Comparison of ENCODE assay signal across 1 cellular context in the genomic region with DNA sequence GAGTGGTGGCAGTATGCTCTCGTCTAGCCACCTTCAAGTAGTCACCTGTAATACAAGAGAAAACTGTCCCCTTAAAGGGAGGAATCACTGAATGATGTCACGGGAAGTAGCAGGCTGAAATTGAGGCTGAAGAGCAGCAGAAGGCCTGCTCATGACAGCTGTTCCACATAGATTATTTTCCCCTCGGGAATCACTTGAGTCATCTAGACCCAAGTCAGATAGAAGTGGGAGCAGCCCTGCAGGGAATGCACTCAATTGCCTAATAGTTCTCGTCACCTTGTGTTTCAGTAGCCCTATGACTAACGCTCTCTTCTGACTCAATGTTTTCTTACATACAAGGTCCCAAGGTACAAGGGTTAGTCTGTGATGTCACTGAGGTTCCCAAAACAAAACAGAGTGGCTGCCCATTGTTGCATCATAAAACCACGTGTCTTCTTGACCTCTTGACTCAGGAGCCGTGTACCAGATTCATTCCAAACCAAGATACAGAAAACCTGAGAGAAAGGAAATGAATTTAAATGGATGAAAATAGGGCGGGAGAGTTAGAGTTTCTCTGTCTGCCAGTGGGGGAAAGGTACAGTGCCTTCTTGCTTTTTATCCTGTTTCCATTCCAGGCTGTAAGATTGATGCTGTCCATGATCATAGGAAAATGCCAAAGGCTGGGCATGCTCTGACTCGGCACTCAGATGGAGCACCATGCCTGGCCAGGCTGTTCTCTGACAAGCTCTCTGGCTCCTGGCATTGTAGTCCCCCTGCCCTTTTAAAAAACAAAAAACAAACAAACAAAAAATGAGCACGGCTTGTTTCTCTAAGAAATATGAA.
TF ChIP-seq lines count a peak whose summit lies in the region.

No MANE protein-coding gene starts in this region.

TF ChIP-seq in HEK293, 187 proteins besides CTCF, POLR2A, EP300 and RAD21 (continued from another document and continues in another):
- TF ChIP-seq ZEB2 (tag by site-specific recombination; IDR thresholded peaks at IDR 0.05): peak; percentile 96
- TF ChIP-seq ZNF19 (tag by site-specific recombination; IDR thresholded peaks at IDR 0.05; ENCODE audit: low read depth): no peak
- peak; percentile 30; the same call in 1 of the 2 replicates for TF ChIP-seq SCRT2 (tag by site-specific recombination; IDR thresholded peaks at IDR 0.05)
- TF ChIP-seq ZNF341 (tag by site-specific recombination; IDR thresholded peaks at IDR 0.05; ENCODE audit: low read depth): no peak; the same call in 1 of the 2 replicates
- no peak for TF ChIP-seq ZBTB7A (tag by site-specific recombination; IDR thresholded peaks at IDR 0.05; ENCODE audit: low read depth)
- TF ChIP-seq ZNF544 (tag by site-specific recombination; IDR thresholded peaks at IDR 0.05): no peak
- peak; percentile 26; the same call in 1 of the 2 replicates for TF ChIP-seq ZNF146 (tag by site-specific recombination; IDR thresholded peaks at IDR 0.05)
- TF ChIP-seq ZNF549 (tag by site-specific recombination; IDR thresholded peaks at IDR 0.05): no peak
- TF ChIP-seq ZNF121 (tag by site-specific recombination; IDR thresholded peaks at IDR 0.05): no peak
- TF ChIP-seq ZNF449 (tag by site-specific recombination; IDR thresholded peaks at IDR 0.05): peak; percentile 45; the same call in 1 of the 2 replicates
- TF ChIP-seq SCRT1 (tag by site-specific recombination; IDR thresholded peaks at IDR 0.05; ENCODE audit: borderline replicate concordance): no peak
- no peak for TF ChIP-seq ZNF362 (tag by site-specific recombination; IDR thresholded peaks at IDR 0.05)
- no peak for TF ChIP-seq ZNF433 (tag by site-specific recombination; IDR thresholded peaks at IDR 0.05; ENCODE audit: low read depth)
- no peak for TF ChIP-seq ZNF140 (tag by site-specific recombination; IDR thresholded peaks at IDR 0.05)
- TF ChIP-seq, protein P1, sequence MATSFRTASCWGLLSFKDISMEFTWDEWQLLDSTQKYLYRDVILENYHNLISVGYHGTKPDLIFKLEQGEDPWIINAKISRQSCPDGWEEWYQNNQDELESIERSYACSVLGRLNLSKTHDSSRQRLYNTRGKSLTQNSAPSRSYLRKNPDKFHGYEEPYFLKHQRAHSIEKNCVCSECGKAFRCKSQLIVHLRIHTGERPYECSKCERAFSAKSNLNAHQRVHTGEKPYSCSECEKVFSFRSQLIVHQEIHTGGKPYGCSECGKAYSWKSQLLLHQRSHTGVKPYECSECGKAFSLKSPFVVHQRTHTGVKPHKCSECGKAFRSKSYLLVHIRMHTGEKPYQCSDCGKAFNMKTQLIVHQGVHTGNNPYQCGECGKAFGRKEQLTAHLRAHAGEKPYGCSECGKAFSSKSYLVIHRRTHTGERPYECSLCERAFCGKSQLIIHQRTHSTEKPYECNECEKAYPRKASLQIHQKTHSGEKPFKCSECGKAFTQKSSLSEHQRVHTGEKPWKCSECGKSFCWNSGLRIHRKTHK (tag by site-specific recombination; IDR thresholded peaks at IDR 0.05): no peak
- TF ChIP-seq ZNF174 (tag by site-specific recombination; IDR thresholded peaks at IDR 0.05): no peak
- no peak for TF ChIP-seq PBX3 (CRISPR knock-in tag; IDR thresholded peaks at IDR 0.05)
- TF ChIP-seq ZNF792 (tag by site-specific recombination; IDR thresholded peaks at IDR 0.05): no peak
- no peak for TF ChIP-seq ZNF596 (tag by site-specific recombination; IDR thresholded peaks at IDR 0.05)
- TF ChIP-seq, protein P2, sequence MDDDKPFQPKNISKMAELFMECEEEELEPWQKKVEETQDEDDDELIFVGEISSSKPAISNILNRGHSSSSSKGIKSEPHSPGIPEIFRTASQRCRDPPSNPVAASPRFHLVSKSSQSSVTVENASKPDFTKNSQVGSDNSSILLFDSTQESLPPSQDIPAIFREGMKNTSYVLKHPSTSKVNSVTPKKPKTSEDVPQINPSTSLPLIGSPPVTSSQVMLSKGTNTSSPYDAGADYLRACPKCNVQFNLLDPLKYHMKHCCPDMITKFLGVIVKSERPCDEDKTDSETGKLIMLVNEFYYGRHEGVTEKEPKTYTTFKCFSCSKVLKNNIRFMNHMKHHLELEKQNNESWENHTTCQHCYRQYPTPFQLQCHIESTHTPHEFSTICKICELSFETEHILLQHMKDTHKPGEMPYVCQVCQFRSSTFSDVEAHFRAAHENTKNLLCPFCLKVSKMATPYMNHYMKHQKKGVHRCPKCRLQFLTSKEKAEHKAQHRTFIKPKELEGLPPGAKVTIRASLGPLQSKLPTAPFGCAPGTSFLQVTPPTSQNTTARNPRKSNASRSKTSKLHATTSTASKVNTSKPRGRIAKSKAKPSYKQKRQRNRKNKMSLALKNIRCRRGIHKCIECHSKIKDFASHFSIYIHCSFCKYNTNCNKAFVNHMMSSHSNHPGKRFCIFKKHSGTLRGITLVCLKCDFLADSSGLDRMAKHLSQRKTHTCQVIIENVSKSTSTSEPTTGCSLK (tag by site-specific recombination; IDR thresholded peaks at IDR 0.05): no peak
- no peak for TF ChIP-seq ZNF501 (tag by site-specific recombination; IDR thresholded peaks at IDR 0.05)
- TF ChIP-seq, protein P3, sequence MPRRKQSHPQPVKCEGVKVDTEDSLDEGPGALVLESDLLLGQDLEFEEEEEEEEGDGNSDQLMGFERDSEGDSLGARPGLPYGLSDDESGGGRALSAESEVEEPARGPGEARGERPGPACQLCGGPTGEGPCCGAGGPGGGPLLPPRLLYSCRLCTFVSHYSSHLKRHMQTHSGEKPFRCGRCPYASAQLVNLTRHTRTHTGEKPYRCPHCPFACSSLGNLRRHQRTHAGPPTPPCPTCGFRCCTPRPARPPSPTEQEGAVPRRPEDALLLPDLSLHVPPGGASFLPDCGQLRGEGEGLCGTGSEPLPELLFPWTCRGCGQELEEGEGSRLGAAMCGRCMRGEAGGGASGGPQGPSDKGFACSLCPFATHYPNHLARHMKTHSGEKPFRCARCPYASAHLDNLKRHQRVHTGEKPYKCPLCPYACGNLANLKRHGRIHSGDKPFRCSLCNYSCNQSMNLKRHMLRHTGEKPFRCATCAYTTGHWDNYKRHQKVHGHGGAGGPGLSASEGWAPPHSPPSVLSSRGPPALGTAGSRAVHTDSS (tag by site-specific recombination; IDR thresholded peaks at IDR 0.05): no peak
- TF ChIP-seq ELK4 (IDR thresholded peaks at IDR 0.05; ENCODE audit: borderline replicate concordance, low read depth, low read length): no peak
- TF ChIP-seq TSHZ1 (tag by site-specific recombination; IDR thresholded peaks at IDR 0.05; ENCODE audit: borderline replicate concordance): peak; percentile 81; the same call in 1 of the 2 replicates
- no peak for TF ChIP-seq HOXC10 (CRISPR knock-in tag; IDR thresholded peaks at IDR 0.05)
- no peak for TF ChIP-seq RBAK (tag by site-specific recombination; IDR thresholded peaks at IDR 0.05)
- 0 out of 2 replicates have a peak, but pooled peaks have one; percentile 14 for TF ChIP-seq ZFHX2 (tag by site-specific recombination; conservative IDR thresholded peaks at IDR 0.05)
- peak; percentile 54 for TF ChIP-seq SP3 (tag by site-specific recombination; IDR thresholded peaks at IDR 0.05)
- no peak for TF ChIP-seq ZNF768 (tag by site-specific recombination; IDR thresholded peaks at IDR 0.05)
- TF ChIP-seq ZNF148 (tag by site-specific recombination; IDR thresholded peaks at IDR 0.05; ENCODE audit: borderline replicate concordance): no peak
- TF ChIP-seq ZNF610 (tag by site-specific recombination; IDR thresholded peaks at IDR 0.05; ENCODE audit: borderline replicate concordance): no peak
- no peak for TF ChIP-seq ZNF473 (tag by site-specific recombination; IDR thresholded peaks at IDR 0.05)
- TF ChIP-seq, protein P4, sequence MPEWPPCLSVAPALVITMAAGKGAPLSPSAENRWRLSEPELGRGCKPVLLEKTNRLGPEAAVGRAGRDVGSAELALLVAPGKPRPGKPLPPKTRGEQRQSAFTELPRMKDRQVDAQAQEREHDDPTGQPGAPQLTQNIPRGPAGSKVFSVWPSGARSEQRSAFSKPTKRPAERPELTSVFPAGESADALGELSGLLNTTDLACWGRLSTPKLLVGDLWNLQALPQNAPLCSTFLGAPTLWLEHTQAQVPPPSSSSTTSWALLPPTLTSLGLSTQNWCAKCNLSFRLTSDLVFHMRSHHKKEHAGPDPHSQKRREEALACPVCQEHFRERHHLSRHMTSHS (tag by site-specific recombination; IDR thresholded peaks at IDR 0.05): no peak
- TF ChIP-seq ZNF560 (tag by site-specific recombination; IDR thresholded peaks at IDR 0.05; ENCODE audit: borderline replicate concordance): no peak
- TF ChIP-seq ZNF555 (tag by site-specific recombination; conservative IDR thresholded peaks at IDR 0.05): no peak
- TF ChIP-seq ZNF311 (tag by site-specific recombination; IDR thresholded peaks at IDR 0.05; ENCODE audit: borderline replicate concordance): no peak
